In the genomic region with DNA sequence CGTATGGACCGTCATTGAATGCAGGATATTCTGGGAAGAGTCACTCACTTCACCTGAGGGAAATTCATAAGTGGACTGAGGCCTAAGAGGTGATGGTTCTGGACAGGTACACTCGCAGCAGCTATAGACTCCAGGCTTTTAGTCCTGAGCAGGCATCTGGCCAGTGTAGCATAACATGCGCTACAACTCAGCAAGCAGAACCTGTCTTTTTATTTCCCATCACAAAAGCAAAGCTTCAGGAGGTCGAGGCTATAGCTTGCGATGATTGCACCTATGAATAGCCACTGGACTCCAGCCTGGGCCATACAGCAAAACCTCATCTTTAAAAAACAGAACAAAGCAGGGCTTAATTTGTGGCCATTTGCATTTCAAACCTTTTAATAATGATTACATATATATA, we compare ENCODE assay signal across 36 cellular contexts.
"Had no signal": no experiment of that assay in that cellular context is flagged by ENCODE, and none has a peak within 500 bp of the region (broad histone marks: within the 10 kb centered on the region; RNA-seq: fewer than 3 reads in every experiment).

No MANE protein-coding gene starts in this region.

- H3K4me1 ChIP-seq: Peyer's patch, SJSA1 had no signal

- H3K27ac Mint-ChIP-seq: activated B cell treated with CpG ODN at 0.5 μM for 24 hours; activated CD4-positive, alpha-beta memory T cell treated with anti-CD3 and anti-CD28 coated beads for 36 hours; activated naive CD4-positive, alpha-beta T cell treated with anti-CD3 and anti-CD28 coated beads, Interleukin-2, amount 10 ng/mL, durations not matched to agents 7 days and 5 days; activated naive CD8-positive, alpha-beta T cell; activated naive CD8-positive, alpha-beta T cell treated with anti-CD3 and anti-CD28 coated beads, Interleukin-2, amount 50 U/mL, for 24 hours; activated T-helper 1 cell treated with anti-CD3 and anti-CD28 coated beads, Interleukin-12 subunit alpha, Interleukin-12 subunit beta, Interleukin-2, Interleukin-4 antibody, amounts not matched to agents 30 ng/mL and 10 ng/mL and 1 ng/mL, durations not matched to agents 14 hours and 24 hours and 36 hours; brain; T-helper 1 cell treated with Interleukin-12 subunit alpha and Interleukin-12 subunit beta and Interleukin-4 antibody, amounts not matched to agents 30 μg/mL and 1 μg/mL, for 36 hours; T-helper 2 cell treated with Interferon-gamma antibody and Interleukin-4, amounts not matched to agents 5 μg/mL and 100 μg/mL, for 36 hours had no signal

- H3K9me2 ChIP-seq: SK-N-SH had no signal

- H3K27me3 ChIP-seq: Peyer's patch, SJSA1 had no signal

- H3K4me3 Mint-ChIP-seq: activated B cell treated with CpG ODN at 0.5 μM for 24 hours; activated CD4-positive, alpha-beta memory T cell treated with anti-CD3 and anti-CD28 coated beads for 36 hours; activated naive CD4-positive, alpha-beta T cell treated with anti-CD3 and anti-CD28 coated beads, Interleukin-2, amount 10 ng/mL, durations not matched to agents 7 days and 5 days; activated naive CD8-positive, alpha-beta T cell; activated naive CD8-positive, alpha-beta T cell treated with anti-CD3 and anti-CD28 coated beads, Interleukin-2, amount 50 U/mL, for 24 hours; activated T-cell treated with anti-CD3 and anti-CD28 coated beads, Interleukin-2, amount 50 U/mL, for 4 hours; activated T-helper 1 cell treated with anti-CD3 and anti-CD28 coated beads, Interleukin-12 subunit alpha, Interleukin-12 subunit beta, Interleukin-2, Interleukin-4 antibody, amounts not matched to agents 30 ng/mL and 10 ng/mL and 1 ng/mL, durations not matched to agents 14 hours and 24 hours and 36 hours; brain; T-helper 1 cell treated with Interleukin-12 subunit alpha and Interleukin-12 subunit beta and Interleukin-4 antibody, amounts not matched to agents 30 μg/mL and 1 μg/mL, for 36 hours; T-helper 2 cell treated with Interferon-gamma antibody and Interleukin-4, amounts not matched to agents 5 μg/mL and 100 μg/mL, for 36 hours had no signal

- DNase-seq: activated B cell treated with CpG ODN at 0.5 μM for 24 hours; activated CD4-positive, alpha-beta memory T cell treated with anti-CD3 and anti-CD28 coated beads for 36 hours; activated CD4-positive, alpha-beta T cell treated with anti-CD3 and anti-CD28 coated beads for 4 hours; activated CD4-positive, alpha-beta T cell treated with anti-CD3 and anti-CD28 coated beads, Interleukin-2, amount 50 U/mL, for 1 hour; activated CD4-positive, CD25-positive, alpha-beta regulatory T cell treated with anti-CD3 and anti-CD28 coated beads, Interleukin-2, amount 50 U/mL, for 72 hours; activated CD8-positive, alpha-beta memory T cell treated with anti-CD3 and anti-CD28 coated beads, Interleukin-2, amount 50 U/mL, for 4 hours; activated effector memory CD4-positive, alpha-beta T cell treated with Interleukin-2 at 50 U/mL for 16 hours; activated naive CD4-positive, alpha-beta T cell treated with anti-CD3 and anti-CD28 coated beads, Interleukin-2, amount 10 ng/mL, durations not matched to agents 7 days and 5 days; activated naive CD8-positive, alpha-beta T cell treated with anti-CD3 and anti-CD28 coated beads, Interleukin-2, amount 50 U/mL, for 24 hours; activated T-cell treated with anti-CD3 and anti-CD28 coated beads for 4 hours; activated T-cell treated with anti-CD3 and anti-CD28 coated beads, Interleukin-2, amount 50 U/mL, for 4 hours; anterior cingulate cortex; caudate nucleus; Karpas-422; KBM-7; NCI-H1048; NCI-H1105 treated with DMSO at 0.1 percent for 48 hours; NCI-H1436; NCI-H187; NCI-H2029 treated with DMSO at 0.1 percent for 48 hours; NCI-H2107; NCI-H2171; NCI-H510A; NCI-H526; NCI-H774; PC-3; Peyer's patch; RPMI8226; SHP77 treated with DMSO at 0.1 percent for 48 hours; SK-N-SH had no signal

- H3K36me3 ChIP-seq: Peyer's patch, SJSA1 had no signal

- H3K4me3 ChIP-seq: Peyer's patch, SJSA1 had no signal

- H3K9me3 ChIP-seq: Peyer's patch, SJSA1, SK-N-SH had no signal

- ATAC-seq: activated naive CD8-positive, alpha-beta T cell treated with anti-CD3 and anti-CD28 coated beads, Interleukin-2, amount 50 U/mL, for 24 hours; activated T-cell treated with anti-CD3 and anti-CD28 coated beads, Interleukin-2, amount 50 U/mL, for 4 hours; PC-3 had no signal

- H3K36me3 Mint-ChIP-seq: activated CD4-positive, alpha-beta memory T cell treated with anti-CD3 and anti-CD28 coated beads for 36 hours; activated naive CD4-positive, alpha-beta T cell treated with anti-CD3 and anti-CD28 coated beads, Interleukin-2, amount 10 ng/mL, durations not matched to agents 7 days and 5 days; activated naive CD8-positive, alpha-beta T cell; brain had no signal

- H3K27ac ChIP-seq: Peyer's patch, SJSA1 had no signal

- H3K9ac ChIP-seq: SK-N-SH had no signal

- H3K9me3 Mint-ChIP-seq: activated B cell treated with CpG ODN at 0.5 μM for 24 hours; activated CD4-positive, alpha-beta memory T cell treated with anti-CD3 and anti-CD28 coated beads for 36 hours; activated naive CD4-positive, alpha-beta T cell treated with anti-CD3 and anti-CD28 coated beads, Interleukin-2, amount 10 ng/mL, durations not matched to agents 7 days and 5 days; activated naive CD8-positive, alpha-beta T cell treated with anti-CD3 and anti-CD28 coated beads, Interleukin-2, amount 50 U/mL, for 24 hours; activated T-cell treated with anti-CD3 and anti-CD28 coated beads, Interleukin-2, amount 50 U/mL, for 4 hours; activated T-helper 1 cell treated with anti-CD3 and anti-CD28 coated beads, Interleukin-12 subunit alpha, Interleukin-12 subunit beta, Interleukin-2, Interleukin-4 antibody, amounts not matched to agents 30 ng/mL and 10 ng/mL and 1 ng/mL, durations not matched to agents 14 hours and 24 hours and 36 hours; brain; T-helper 1 cell treated with Interleukin-12 subunit alpha and Interleukin-12 subunit beta and Interleukin-4 antibody, amounts not matched to agents 30 μg/mL and 1 μg/mL, for 36 hours; T-helper 2 cell treated with Interferon-gamma antibody and Interleukin-4, amounts not matched to agents 5 μg/mL and 100 μg/mL, for 36 hours had no signal

- H3K4me2 ChIP-seq: SK-N-SH had no signal

- H3K27me3 Mint-ChIP-seq: activated B cell treated with CpG ODN at 0.5 μM for 24 hours; activated CD4-positive, alpha-beta memory T cell treated with anti-CD3 and anti-CD28 coated beads for 36 hours; activated naive CD4-positive, alpha-beta T cell treated with anti-CD3 and anti-CD28 coated beads, Interleukin-2, amount 10 ng/mL, durations not matched to agents 7 days and 5 days; activated naive CD8-positive, alpha-beta T cell treated with anti-CD3 and anti-CD28 coated beads, Interleukin-2, amount 50 U/mL, for 24 hours; brain had no signal

- H3K4me1 Mint-ChIP-seq: activated naive CD4-positive, alpha-beta T cell treated with anti-CD3 and anti-CD28 coated beads, Interleukin-2, amount 10 ng/mL, durations not matched to agents 7 days and 5 days; activated naive CD8-positive, alpha-beta T cell treated with anti-CD3 and anti-CD28 coated beads, Interleukin-2, amount 50 U/mL, for 24 hours had no signal
